17 cellular contexts compared by ENCODE assay signal in genomic region chr3:163809540-163809993, GRCh38.
A peak's percentile ranks its signal among the peaks of the same experiment; 100 is the strongest.
DNase-seq lines count a peak whose midpoint lies in the region; ATAC-seq and TF ChIP-seq lines count a peak whose summit lies in the region.
"Had no signal": no experiment of that assay in that cellular context is flagged by ENCODE, and none has a peak within 500 bp of the region (broad histone marks: within the 10 kb centered on the region; RNA-seq: fewer than 3 reads in every experiment).

No MANE protein-coding gene starts in this region.

- DNase-seq in NAMALWA (ENCODE audit: low spot score) (peak; percentile 50), smooth muscle cell (lab: John Stamatoyannopoulos, UW; ENCODE audit: unreplicated experiment) (no peak), HT-29 (ENCODE audit: low spot score) (no peak), tibial nerve (ENCODE audit: low spot score in 2 of 2) (no peak)
- DNase-seq: activated CD8-positive, alpha-beta memory T cell treated with anti-CD3 and anti-CD28 coated beads, Interleukin-2, amount 10 ng/mL, durations not matched to agents 7 days and 5 days; activated naive CD4-positive, alpha-beta T cell treated with Interleukin-2 at 50 U/mL for 16 hours; body of pancreas; CD4-positive, CD25-positive, alpha-beta regulatory T cell; EL; MV-4-11; right cardiac atrium; stimulated activated naive B cell treated with anti-CD40 and anti-IgM and Interleukin-4, amounts not matched to agents 10 μg/mL and 1 μg/mL and 100 μg/mL, for 72 hours; uterus had no signal

- peak overlapping the region; percentile 89 for H2AFZ ChIP-seq in smooth muscle cell (ENCODE audit: low read depth)

- no peak overlapping the region for H3K4me2 ChIP-seq in smooth muscle cell

- H3K27ac ChIP-seq in smooth muscle cell (ENCODE audit: low read depth) = no peak overlapping the region
- no peak overlapping the region for H3K27ac ChIP-seq in tibial nerve
- H3K27ac ChIP-seq: body of pancreas, SK-N-MC, uterus had no signal

- H3K4me1 ChIP-seq in smooth muscle cell (ENCODE audit: low read depth) (no peaks in the 10 kb centered on the region), tibial nerve (no peaks in the 10 kb centered on the region)
- H3K4me1 ChIP-seq: body of pancreas, uterus had no signal

- H3K36me3 ChIP-seq in smooth muscle cell (ENCODE audit: low read depth) = no peaks in the 10 kb centered on the region
- no peaks in the 10 kb centered on the region for H3K36me3 ChIP-seq in tibial nerve
- H3K36me3 ChIP-seq: uterus had no signal

- no peak overlapping the region for H3K9ac ChIP-seq in smooth muscle cell (ENCODE audit: low read depth)

- no peak for TF ChIP-seq EP300 in tibial nerve (IDR thresholded peaks at IDR 0.05)

- no peaks in the 10 kb centered on the region for H3F3A ChIP-seq in smooth muscle cell (ENCODE audit: low read depth)

- H3K27me3 ChIP-seq in smooth muscle cell (ENCODE audit: low read depth) (no peaks in the 10 kb centered on the region), tibial nerve (no peaks in the 10 kb centered on the region)
- H3K27me3 ChIP-seq: body of pancreas, uterus had no signal

- H4K20me1 ChIP-seq in smooth muscle cell (ENCODE audit: low read depth) = no peaks in the 10 kb centered on the region

- H3K79me2 ChIP-seq in smooth muscle cell (ENCODE audit: low read depth) = no peaks in the 10 kb centered on the region

- ATAC-seq in GM18870 (IDR thresholded peaks at IDR 0.05; ENCODE audit: unreplicated experiment) (peak; percentile 92), HG02852 (IDR thresholded peaks at IDR 0.05; ENCODE audit: unreplicated experiment) (peak; percentile 93), HG03342 (IDR thresholded peaks at IDR 0.05; ENCODE audit: unreplicated experiment) (no peak)
- ATAC-seq: activated CD8-positive, alpha-beta memory T cell treated with anti-CD3 and anti-CD28 coated beads, Interleukin-2, amount 10 ng/mL, durations not matched to agents 7 days and 5 days; body of pancreas; right cardiac atrium; stimulated activated naive B cell treated with anti-CD40 and anti-IgM and Interleukin-4, amounts not matched to agents 10 μg/mL and 1 μg/mL and 100 μg/mL, for 72 hours had no signal

- H3K4me3 ChIP-seq in smooth muscle cell (no peak overlapping the region), tibial nerve (no peak overlapping the region)
- H3K4me3 ChIP-seq: body of pancreas, SK-N-MC, uterus had no signal

- H3K9me3 ChIP-seq in smooth muscle cell (replicated peaks; ENCODE audit: low read depth) (no peaks in the 10 kb centered on the region), tibial nerve (no peaks in the 10 kb centered on the region)
- H3K9me3 ChIP-seq: body of pancreas, uterus had no signal

- WGBS in smooth muscle cell (ENCODE audit: low lambda C conversion rate) = 46% methylated on average over 4 of the region's 4 CpGs
- 61 to 76% methylated on average over 4 of the region's 4 CpGs for WGBS in tibial nerve, 2 donors

- TF ChIP-seq CTCF in smooth muscle cell (IDR thresholded peaks at IDR 0.05; ENCODE audit: borderline replicate concordance, insufficient read depth, poor library complexity, severe bottlenecking) (no peak), tibial nerve (IDR thresholded peaks at IDR 0.05) (no peak)

- no peak for TF ChIP-seq POLR2A in tibial nerve (IDR thresholded peaks at IDR 0.05)
